In genomic region chr15:57496946-57497944, GRCh38 we compare ENCODE assay signal across 1 cellular context.
TF ChIP-seq lines count a peak whose summit lies in the region.

No MANE protein-coding gene starts in this region.

TF ChIP-seq in HepG2, 621 proteins besides CTCF, POLR2A, EP300 and RAD21 (continued from another document and continues in another):
- no peak for TF ChIP-seq REL (CRISPR knock-in tag; conservative IDR thresholded peaks at IDR 0.05)
- 0 out of 2 replicates have a peak, but pooled peaks have one; percentile 31 for TF ChIP-seq NFYC (CRISPR knock-in tag; IDR thresholded peaks at IDR 0.05)
- TF ChIP-seq TBP (CRISPR knock-in tag; IDR thresholded peaks at IDR 0.05): no peak
- 0 out of 2 replicates have a peak, but pooled peaks have one; percentile 43 for TF ChIP-seq RBFOX2 (IDR thresholded peaks at IDR 0.05; ENCODE audit: low read depth, low read length)
- TF ChIP-seq SNRNP70 (IDR thresholded peaks at IDR 0.05; ENCODE audit: low read depth, low read length): no peak
- TF ChIP-seq ZNF740 (CRISPR knock-in tag; IDR thresholded peaks at IDR 0.05): peak; percentile 34; the same call in 1 of the 2 replicates
- TF ChIP-seq ZNF614 (CRISPR knock-in tag; IDR thresholded peaks at IDR 0.05; ENCODE audit: borderline replicate concordance): no peak
- no peak for TF ChIP-seq ZKSCAN5 (CRISPR knock-in tag; IDR thresholded peaks at IDR 0.05)
- no peak for TF ChIP-seq E2F1 (CRISPR knock-in tag; IDR thresholded peaks at IDR 0.05)
- TF ChIP-seq ZNF646 (CRISPR knock-in tag; IDR thresholded peaks at IDR 0.05): no peak; the same call in 1 of the 2 replicates
- TF ChIP-seq ZNF264 (CRISPR knock-in tag; IDR thresholded peaks at IDR 0.05): peak; percentile 91
- 0 out of 2 replicates have a peak, but pooled peaks have one; percentile 3 for TF ChIP-seq CSRNP1 (CRISPR knock-in tag; IDR thresholded peaks at IDR 0.05)
- TF ChIP-seq BHLHE40 (IDR thresholded peaks at IDR 0.05; ENCODE audit: low read length): peak; percentile 84
- no peak for TF ChIP-seq ADNP (CRISPR knock-in tag; IDR thresholded peaks at IDR 0.05)
- no peak for TF ChIP-seq ZNF569 (CRISPR knock-in tag; IDR thresholded peaks at IDR 0.05; ENCODE audit: borderline replicate concordance)
- no peak for TF ChIP-seq MAFF (IDR thresholded peaks at IDR 0.05; ENCODE audit: low read depth, low read length)
- no peak for TF ChIP-seq FOXM1 (CRISPR knock-in tag; IDR thresholded peaks at IDR 0.05)
- TF ChIP-seq SIN3B (IDR thresholded peaks at IDR 0.05; ENCODE audit: low read length): no peak
- peak; percentile 74 for TF ChIP-seq ZNF598 (CRISPR knock-in tag; IDR thresholded peaks at IDR 0.05; ENCODE audit: borderline replicate concordance)
- TF ChIP-seq NKX3-1 (CRISPR knock-in tag; IDR thresholded peaks at IDR 0.05): peak; percentile 29; the same call in 1 of the 2 replicates
- TF ChIP-seq FOXO1 (CRISPR knock-in tag; IDR thresholded peaks at IDR 0.05): peak; percentile 93
- TF ChIP-seq ZMAT3 (CRISPR knock-in tag; conservative IDR thresholded peaks at IDR 0.05): 0 out of 2 replicates have a peak, but pooled peaks have one; percentile 39
- TF ChIP-seq MAFG (CRISPR knock-in tag; IDR thresholded peaks at IDR 0.05): no peak
- TF ChIP-seq PLRG1 (conservative IDR thresholded peaks at IDR 0.05): no peak
- peak; percentile 99 for TF ChIP-seq ZNF18 (CRISPR knock-in tag; IDR thresholded peaks at IDR 0.05; ENCODE audit: insufficient replicate concordance)
- peak; percentile 35; the same call in 1 of the 2 replicates for TF ChIP-seq THAP9 (CRISPR knock-in tag; IDR thresholded peaks at IDR 0.05; ENCODE audit: borderline replicate concordance)
- peak; percentile 19; the same call in 1 of the 2 replicates for TF ChIP-seq ZBTB4 (CRISPR knock-in tag; IDR thresholded peaks at IDR 0.05; ENCODE audit: borderline replicate concordance)
- TF ChIP-seq TFE3 (CRISPR knock-in tag; IDR thresholded peaks at IDR 0.05): peak; percentile 91
- peak; percentile 67 for TF ChIP-seq POLR2AphosphoS5 (IDR thresholded peaks at IDR 0.05; ENCODE audit: low read depth, low read length)
- TF ChIP-seq GABPB1 (CRISPR knock-in tag; IDR thresholded peaks at IDR 0.05): peak; percentile 64
- TF ChIP-seq PPARG (CRISPR knock-in tag; conservative IDR thresholded peaks at IDR 0.05): peak; percentile 78; the same call in 1 of the 2 replicates
- no peak for TF ChIP-seq RBM39 (IDR thresholded peaks at IDR 0.05; ENCODE audit: low read depth, low read length, poor library complexity, severe bottlenecking)
- no peak for TF ChIP-seq HES4 (CRISPR knock-in tag; IDR thresholded peaks at IDR 0.05; ENCODE audit: borderline replicate concordance)
- peak; percentile 59; the same call in 1 of the 2 replicates for TF ChIP-seq KLF6 (CRISPR knock-in tag; IDR thresholded peaks at IDR 0.05)
- no peak for TF ChIP-seq ZNF235 (CRISPR knock-in tag; IDR thresholded peaks at IDR 0.05; ENCODE audit: borderline replicate concordance)
- peak; percentile 93 for TF ChIP-seq RXRA (CRISPR knock-in tag; IDR thresholded peaks at IDR 0.05)
- TF ChIP-seq PBX2 (CRISPR knock-in tag; IDR thresholded peaks at IDR 0.05): no peak
- TF ChIP-seq YEATS2 (CRISPR knock-in tag; IDR thresholded peaks at IDR 0.05; ENCODE audit: borderline replicate concordance): peak; percentile 62; the same call in 1 of the 2 replicates
- no peak for TF ChIP-seq ZNF615 (CRISPR knock-in tag; IDR thresholded peaks at IDR 0.05; ENCODE audit: borderline replicate concordance)
- TF ChIP-seq MXD4 (CRISPR knock-in tag; IDR thresholded peaks at IDR 0.05): peak; percentile 44; the same call in 1 of the 2 replicates
